Comparison of ENCODE assay signal across 16 cellular contexts in the genomic region with DNA sequence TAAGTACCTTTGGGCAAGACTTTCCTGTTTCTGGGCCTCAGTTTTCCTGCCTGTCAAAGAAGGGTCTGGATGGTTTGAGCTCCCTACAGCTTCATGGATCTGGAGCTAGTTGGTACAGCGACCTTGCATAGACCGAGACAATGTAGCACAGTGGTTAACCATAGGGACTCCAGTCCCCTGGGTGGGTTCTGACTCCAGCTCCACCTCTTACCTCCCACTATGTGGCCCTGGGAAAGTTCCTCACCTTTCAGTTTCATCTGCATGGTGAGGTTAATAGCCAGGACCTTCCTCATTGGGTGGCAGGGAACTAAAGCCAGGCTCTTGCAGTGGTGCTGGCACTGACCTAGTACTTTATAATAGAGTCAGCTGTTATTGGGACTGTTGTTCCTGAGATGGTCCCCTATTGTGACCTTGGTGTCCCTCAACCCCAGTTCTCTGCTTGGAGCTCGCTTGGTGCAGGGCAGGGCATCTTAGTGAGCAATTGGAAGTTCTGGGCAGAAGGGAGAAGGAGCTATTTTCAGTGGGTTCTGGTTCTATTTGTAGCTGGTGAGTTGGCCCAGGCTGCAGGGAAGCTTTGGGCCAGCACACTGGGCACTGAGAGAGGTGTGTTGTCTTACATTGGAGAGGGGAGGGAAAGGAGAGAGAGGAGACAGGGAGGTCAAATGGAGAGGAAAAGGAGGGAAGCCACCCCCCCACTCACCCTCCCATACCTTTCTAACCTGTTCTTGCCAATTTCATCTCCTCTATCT. TPM values are rescaled to one million over a fixed set of nuclear protein-coding genes. Genes with fewer than 3 reads are reported as not detected.
DNase-seq lines count a peak whose midpoint lies in the region; ATAC-seq and TF ChIP-seq lines count a peak whose summit lies in the region.
"Had no signal": no experiment of that assay in that cellular context is flagged by ENCODE, and none has a peak within 500 bp of the region (broad histone marks: within the 10 kb centered on the region; RNA-seq: fewer than 3 reads in every experiment).

No MANE protein-coding gene starts in this region.

- peak overlapping the region; percentile 41 for H4K5ac ChIP-seq in mesendoderm (ENCODE audit: low read length)

- no peak for DNase-seq in Right ventricle myocardium inferior (ENCODE audit: missing footprints)
- DNase-seq in right atrium auricular region (ENCODE audit: low spot score), result no peak
- peak; percentile 75 for DNase-seq in cerebellar cortex (ENCODE audit: low spot score)
- DNase-seq in mesendoderm, result peak; percentile 41
- peak; percentile 32 for DNase-seq in type B pancreatic cell (ENCODE audit: extremely low spot score, unreplicated experiment)
- DNase-seq in brain microvascular endothelial cell, result no peak
- DNase-seq: activated CD8-positive, alpha-beta T cell treated with anti-CD3 and anti-CD28 coated beads for 36 hours; CD4-positive, alpha-beta memory T cell; foreskin keratinocyte; NCI-H510A treated with DMSO at 0.1 percent for 48 hours; PC-9; upper lobe of right lung had no signal

- no peak overlapping the region for H3K4ac ChIP-seq in mesendoderm (ENCODE audit: low read depth, low read length)

- in situ Hi-C loops in brain microvascular endothelial cell (cut with HindIII; ENCODE audit: low pct_ligation_motif_present, low sequenced_read_pairs), result no loop called here

- H3K4me1 ChIP-seq in right atrium auricular region (peaks cover 0 to 17% of the 10 kb centered on the region in 2 donors), mesendoderm (ENCODE audit: control insufficient read depth, low read depth, low read length) (peaks cover 8% of the 10 kb centered on the region)
- H3K4me1 ChIP-seq: upper lobe of right lung had no signal

- no peaks in the 10 kb centered on the region for H3K36me3 ChIP-seq in right atrium auricular region
- no peaks in the 10 kb centered on the region for H3K36me3 ChIP-seq in mesendoderm (ENCODE audit: control insufficient read depth, insufficient read depth, low read length)
- no peaks in the 10 kb centered on the region for H3K36me3 ChIP-seq in brain microvascular endothelial cell (replicated peaks)
- H3K36me3 ChIP-seq: upper lobe of right lung had no signal

- H3K23ac ChIP-seq in mesendoderm (ENCODE audit: low read length), result no peak overlapping the region

- no peak overlapping the region for H3K9ac ChIP-seq in mesendoderm (ENCODE audit: low read length)

- H3K79me1 ChIP-seq in mesendoderm (ENCODE audit: low read length), result no peaks in the 10 kb centered on the region

- TF ChIP-seq CTCF in right atrium auricular region (IDR thresholded peaks at IDR 0.05), result no peak
- no peak for TF ChIP-seq CTCF in type B pancreatic cell (conservative IDR thresholded peaks at IDR 0.05)
- TF ChIP-seq CTCF in brain microvascular endothelial cell (IDR thresholded peaks at IDR 0.05; ENCODE audit: low read depth, low read length, missing control alignments), result no peak

- ATAC-seq in Right ventricle myocardium inferior, result peak; percentile 83
- ATAC-seq in GM18861 (IDR thresholded peaks at IDR 0.05; ENCODE audit: unreplicated experiment), result no peak
- no peak for ATAC-seq in HG02623 (IDR thresholded peaks at IDR 0.05; ENCODE audit: unreplicated experiment)
- ATAC-seq: activated CD8-positive, alpha-beta T cell treated with anti-CD3 and anti-CD28 coated beads for 36 hours; foreskin keratinocyte; stimulated activated memory B cell treated with anti-CD40 and anti-IgM and Interleukin-4, amounts not matched to agents 10 μg/mL and 1 μg/mL and 100 μg/mL, for 72 hours had no signal

- no peak overlapping the region for H4K8ac ChIP-seq in mesendoderm (ENCODE audit: low read depth, low read length)

- H3K9me3 Mint-ChIP-seq in type B pancreatic cell, result no peaks in the 10 kb centered on the region
- H3K9me3 Mint-ChIP-seq: activated CD8-positive, alpha-beta T cell treated with anti-CD3 and anti-CD28 coated beads for 36 hours; CD4-positive, alpha-beta memory T cell; stimulated activated memory B cell treated with anti-CD40 and anti-IgM and Interleukin-4, amounts not matched to agents 10 μg/mL and 1 μg/mL and 100 μg/mL, for 72 hours had no signal

- intact Hi-C loops in Right ventricle myocardium inferior (cut with DNase I), result no loop called here

- H3K4me3 ChIP-seq in right atrium auricular region, result no peak overlapping the region
- H3K4me3 ChIP-seq in mesendoderm (ENCODE audit: low read length), result no peak overlapping the region
- H3K4me3 ChIP-seq in brain microvascular endothelial cell (ENCODE audit: low read depth, low read length), result no peak overlapping the region
- H3K4me3 ChIP-seq: PC-9, skin epidermis, upper lobe of right lung had no signal

- no peak overlapping the region for H2BK120ac ChIP-seq in mesendoderm (ENCODE audit: low read depth, low read length)

- no peaks in the 10 kb centered on the region for H3K79me2 ChIP-seq in mesendoderm (ENCODE audit: control insufficient read depth, insufficient read depth, low read length)

- WGBS in mesendoderm (ENCODE audit: extremely low coverage, insufficient coverage, low lambda C conversion rate), result no CpG with 5 or more reads among the region's 3 CpGs

- H3K27ac ChIP-seq in right atrium auricular region (peak overlapping the region in 1 of 2 donors; percentile 29), mesendoderm (ENCODE audit: low read depth, low read length) (no peak overlapping the region), brain microvascular endothelial cell (no peak overlapping the region)
- H3K27ac ChIP-seq: foreskin keratinocyte, PC-9, upper lobe of right lung had no signal

- H2BK15ac ChIP-seq in mesendoderm (replicated peaks; ENCODE audit: low read depth), result no peak overlapping the region

- H3K36me3 Mint-ChIP-seq in type B pancreatic cell, result no peaks in the 10 kb centered on the region
- H3K36me3 Mint-ChIP-seq: CD4-positive, alpha-beta memory T cell; stimulated activated memory B cell treated with anti-CD40 and anti-IgM and Interleukin-4, amounts not matched to agents 10 μg/mL and 1 μg/mL and 100 μg/mL, for 72 hours had no signal

- peak overlapping the region; percentile 5 for H3K4me3 Mint-ChIP-seq in type B pancreatic cell
- H3K4me3 Mint-ChIP-seq: activated CD8-positive, alpha-beta T cell treated with anti-CD3 and anti-CD28 coated beads for 36 hours; CD4-positive, alpha-beta memory T cell; stimulated activated memory B cell treated with anti-CD40 and anti-IgM and Interleukin-4, amounts not matched to agents 10 μg/mL and 1 μg/mL and 100 μg/mL, for 72 hours had no signal

- no peak overlapping the region for H2AK5ac ChIP-seq in mesendoderm (ENCODE audit: low read length)

- peak overlapping the region; percentile 5 for H3K27ac Mint-ChIP-seq in type B pancreatic cell
- H3K27ac Mint-ChIP-seq: activated CD8-positive, alpha-beta T cell treated with anti-CD3 and anti-CD28 coated beads for 36 hours; stimulated activated memory B cell treated with anti-CD40 and anti-IgM and Interleukin-4, amounts not matched to agents 10 μg/mL and 1 μg/mL and 100 μg/mL, for 72 hours had no signal

- no peak overlapping the region for H3K4me2 ChIP-seq in mesendoderm (ENCODE audit: low read length)
- H3K4me2 ChIP-seq: PC-9 had no signal

- H3K56ac ChIP-seq in mesendoderm (ENCODE audit: low read length), result no peak overlapping the region

- H3K9me3 ChIP-seq in right atrium auricular region, result no peaks in the 10 kb centered on the region
- H3K9me3 ChIP-seq: upper lobe of right lung had no signal

- peaks cover 13% of the 10 kb centered on the region for H3K4me1 Mint-ChIP-seq in type B pancreatic cell (ENCODE audit: unreplicated experiment)

- H3K27me3 Mint-ChIP-seq in type B pancreatic cell, result peaks cover 4% of the 10 kb centered on the region
- H3K27me3 Mint-ChIP-seq: activated CD8-positive, alpha-beta T cell treated with anti-CD3 and anti-CD28 coated beads for 36 hours had no signal

- H3K27me3 ChIP-seq in right atrium auricular region, result no peaks in the 10 kb centered on the region
- H3K27me3 ChIP-seq in mesendoderm (ENCODE audit: insufficient read depth, low read length, poor library complexity), result no peaks in the 10 kb centered on the region
- no peaks in the 10 kb centered on the region for H3K27me3 ChIP-seq in brain microvascular endothelial cell (replicated peaks)
- H3K27me3 ChIP-seq: foreskin keratinocyte, upper lobe of right lung had no signal

- H3K18ac ChIP-seq in mesendoderm (ENCODE audit: low read length), result no peak overlapping the region

- H2BK5ac ChIP-seq in mesendoderm (ENCODE audit: low read length), result no peak overlapping the region

RNA-seq across cellular contexts. Expression of a gene that starts 10.7 kb away (rescaled TPM):
- total RNA-seq in Right ventricle myocardium inferior (32.3 TPM), right atrium auricular region (10 to 100 TPM; 27.2 to 38.1 TPM), type B pancreatic cell (ENCODE audit: low replicate concordance) (50.2 and 54.3 TPM in 2 replicates)
- 6.5 TPM for polyA plus RNA-seq in mesendoderm (2013, experiment 1 of 2)
- 6.0 TPM for polyA plus RNA-seq in mesendoderm (2013, experiment 2 of 2)

RNA-seq across cellular contexts. Expression of a gene that starts 34.2 kb away (rescaled TPM):
- total RNA-seq in Right ventricle myocardium inferior (33.8 TPM), right atrium auricular region (10 to 100 TPM; 24.3 to 37.5 TPM), type B pancreatic cell (ENCODE audit: low replicate concordance) (47.6 and 58.4 TPM in 2 replicates)
- polyA plus RNA-seq in mesendoderm (2013, experiment 1 of 2), result 40.2 TPM
- 41.6 TPM for polyA plus RNA-seq in mesendoderm (2013, experiment 2 of 2)

Comparison
In these comparisons a context has a peak if more than half of its experiments do, and no peak if none do; other contexts are left out.
1. DNase-seq: peak in cerebellar cortex (single experiment), mesendoderm (single experiment) and type B pancreatic cell (single experiment); none in Right ventricle myocardium inferior (single experiment), right atrium auricular region (single experiment) and brain microvascular endothelial cell (single experiment).